ENCODE assay signal across 18 cellular contexts in genomic region chr6:13412639-13413465, GRCh38.
A peak's percentile ranks its signal among the peaks of the same experiment; 100 is the strongest.
DNase-seq lines count a peak whose midpoint lies in the region; ATAC-seq and TF ChIP-seq lines count a peak whose summit lies in the region.
"Had no signal": no experiment of that assay in that cellular context is flagged by ENCODE, and none has a peak within 500 bp of the region (broad histone marks: within the 10 kb centered on the region; RNA-seq: fewer than 3 reads in every experiment).

No MANE protein-coding gene starts in this region.

- no peaks in the 10 kb centered on the region for H3K27me3 ChIP-seq in brain microvascular endothelial cell (replicated peaks)
- H3K27me3 ChIP-seq: BLaER1, SJCRH30 had no signal

- no peak for TF ChIP-seq CTCF in endothelial cell (IDR thresholded peaks at IDR 0.05; ENCODE audit: unreplicated experiment)
- no peak for TF ChIP-seq CTCF in mucosa of descending colon (IDR thresholded peaks at IDR 0.05)
- TF ChIP-seq CTCF in brain microvascular endothelial cell (IDR thresholded peaks at IDR 0.05; ENCODE audit: low read depth, low read length, missing control alignments) = no peak

- H3K27ac Mint-ChIP-seq in endothelial cell (ENCODE audit: unreplicated experiment) = peak overlapping the region; percentile 77
- H3K27ac Mint-ChIP-seq: activated naive CD4-positive, alpha-beta T cell treated with anti-CD3 and anti-CD28 coated beads, Interleukin-2, amount 10 ng/mL, durations not matched to agents 7 days and 5 days had no signal

- no peaks in the 10 kb centered on the region for H3K9me3 Mint-ChIP-seq in endothelial cell (ENCODE audit: unreplicated experiment)
- H3K9me3 Mint-ChIP-seq: activated naive CD4-positive, alpha-beta T cell treated with anti-CD3 and anti-CD28 coated beads, Interleukin-2, amount 10 ng/mL, durations not matched to agents 7 days and 5 days had no signal

- POLR2A ChIA-PET in HEK293T (lab: Yijun Ruan, JAX) = no interaction called here

- H3K4me1 ChIP-seq in mucosa of descending colon (ENCODE audit: low read depth) = peaks cover 2% of the 10 kb centered on the region
- H3K4me1 ChIP-seq: prostate gland, SJCRH30 had no signal

- CTCF ChIA-PET in HEK293T (lab: Yijun Ruan, JAX) = no interaction called here

- H3K36me3 Mint-ChIP-seq in endothelial cell (ENCODE audit: low read depth, unreplicated experiment) = peaks cover 22% of the 10 kb centered on the region
- H3K36me3 Mint-ChIP-seq: activated naive CD4-positive, alpha-beta T cell treated with anti-CD3 and anti-CD28 coated beads, Interleukin-2, amount 10 ng/mL, durations not matched to agents 7 days and 5 days had no signal

- H3K4me3 ChIP-seq in mucosa of descending colon = no peak overlapping the region
- no peak overlapping the region for H3K4me3 ChIP-seq in brain microvascular endothelial cell (ENCODE audit: low read depth, low read length)
- H3K4me3 ChIP-seq: BLaER1, prostate gland, SJCRH30 had no signal

- intact Hi-C loops in mucosa of descending colon (cut with DNase I, micrococcal nuclease) = no loop called here

- H3K36me3 ChIP-seq in mucosa of descending colon (ENCODE audit: low read depth) (no peaks in the 10 kb centered on the region), brain microvascular endothelial cell (replicated peaks) (no peaks in the 10 kb centered on the region)
- H3K36me3 ChIP-seq: prostate gland, SJCRH30 had no signal

- peak; percentile 61 for ATAC-seq in mucosa of descending colon
- ATAC-seq in GM18858 (IDR thresholded peaks at IDR 0.05; ENCODE audit: unreplicated experiment) = no peak
- ATAC-seq in GM21619 (IDR thresholded peaks at IDR 0.05; ENCODE audit: unreplicated experiment) = no peak

- H3K9me3 ChIP-seq in mucosa of descending colon = no peaks in the 10 kb centered on the region
- H3K9me3 ChIP-seq: prostate gland, SJCRH30 had no signal

- DNase-seq in DMS79 treated with DMSO at 0.1 percent for 48 hours (lab: John Stamatoyannopoulos, UW) (peak; percentile 77), NCI-H187 treated with DMSO at 0.1 percent for 48 hours (lab: John Stamatoyannopoulos, UW) (peak; percentile 89), endothelial cell (ENCODE audit: low spot score) (no peak), mucosa of descending colon (no peak), HEK293T (ENCODE audit: extremely low spot score) (no peak), brain microvascular endothelial cell (no peak)
- DNase-seq: activated naive CD4-positive, alpha-beta T cell treated with anti-CD3 and anti-CD28 coated beads, Interleukin-2, amount 10 ng/mL, durations not matched to agents 7 days and 5 days; cerebellar nuclear complex; hypothalamus; MM.1S; NK-92 treated with Interleukin-12 subunit alpha and Interleukin-12 subunit beta, amount 100 ng/mL, for 24 hours; SJCRH30; stimulated activated CD4-positive, alpha-beta T cell treated with anti-CD3 and anti-CD28 coated beads, Interleukin-4, amount 100 ng/mL, for 1 hour; stimulated activated naive CD4-positive, alpha-beta T cell treated with Interleukin-2 at 50 U/mL for 16 hours had no signal

- H3K4me3 Mint-ChIP-seq in endothelial cell (ENCODE audit: unreplicated experiment) = peak overlapping the region; percentile 69
- H3K4me3 Mint-ChIP-seq: activated naive CD4-positive, alpha-beta T cell treated with anti-CD3 and anti-CD28 coated beads, Interleukin-2, amount 10 ng/mL, durations not matched to agents 7 days and 5 days had no signal

- no peak overlapping the region for H3K27ac ChIP-seq in brain microvascular endothelial cell
- H3K27ac ChIP-seq: BLaER1, SJCRH30 had no signal

- peaks cover 61% of the 10 kb centered on the region for H3K4me1 Mint-ChIP-seq in endothelial cell (ENCODE audit: unreplicated experiment)

- in situ Hi-C loops in brain microvascular endothelial cell (cut with HindIII; ENCODE audit: low pct_ligation_motif_present, low sequenced_read_pairs) = no loop called here

- H3K27me3 Mint-ChIP-seq in endothelial cell (ENCODE audit: unreplicated experiment) = peaks cover 6% of the 10 kb centered on the region

TF ChIP-seq in HEK293T, 16 proteins besides CTCF, POLR2A, EP300 and RAD21:
- TF ChIP-seq ZNF384 (IDR thresholded peaks at IDR 0.05) (no peak), LEF1 (IDR thresholded peaks at IDR 0.05; ENCODE audit: borderline replicate concordance) (no peak)
TF ChIP-seq in HEK293T: peak in this region for 0.

Comparison
In these comparisons a context has a peak if more than half of its experiments do, and no peak if none do; other contexts are left out.
1. DNase-seq: peak in DMS79 treated with DMSO at 0.1 percent for 48 hours (single experiment) and NCI-H187 treated with DMSO at 0.1 percent for 48 hours (single experiment); none in endothelial cell (single experiment), mucosa of descending colon (0 of 3), HEK293T (single experiment) and brain microvascular endothelial cell (single experiment).